ENCODE assay signal across 16 cellular contexts in genomic region chr12:45713108-45713507, GRCh38. TPM values are rescaled to one million over a fixed set of nuclear protein-coding genes. Genes with fewer than 3 reads are reported as not detected.
DNase-seq lines count a peak whose midpoint lies in the region; TF ChIP-seq lines count a peak whose summit lies in the region.
"Had no signal": no experiment of that assay in that cellular context is flagged by ENCODE, and none has a peak within 500 bp of the region (broad histone marks: within the 10 kb centered on the region; RNA-seq: fewer than 3 reads in every experiment).

No MANE protein-coding gene starts in this region.

- H3K4me1 ChIP-seq in GM23248 (ENCODE audit: insufficient read depth) (0 out of 2 replicates have a peak, but pooled peaks cover 3% of the 10 kb centered on the region), fibroblast of lung (ENCODE audit: control insufficient read depth, extremely low read depth, insufficient read depth, low read length) (no peaks in the 10 kb centered on the region)

- H3K4me2 ChIP-seq in GM23248 (ENCODE audit: unreplicated experiment): no peak overlapping the region
- H3K4me2 ChIP-seq in fibroblast of lung (ENCODE audit: extremely low read depth, insufficient read depth, low read length): no peak overlapping the region

- TF ChIP-seq CTCF in fibroblast of lung (conservative IDR thresholded peaks at IDR 0.05 in 1 of 2, IDR thresholded peaks at IDR 0.05 in 1 of 2; ENCODE audit: low read depth in 1 of 2, low read length in 2 of 2): no peak

- H4K20me1 ChIP-seq in GM23248 (ENCODE audit: insufficient read depth) (no peaks in the 10 kb centered on the region), fibroblast of lung (ENCODE audit: control insufficient read depth, extremely low read depth, insufficient read depth, low read length) (no peaks in the 10 kb centered on the region)

- H3K36me3 ChIP-seq in GM23248 (ENCODE audit: low read depth) (no peaks in the 10 kb centered on the region), fibroblast of lung (ENCODE audit: control insufficient read depth, insufficient read depth, low read length) (no peaks in the 10 kb centered on the region)

- no peaks in the 10 kb centered on the region for H3K79me2 ChIP-seq in GM23248 (ENCODE audit: insufficient read depth)
- no peaks in the 10 kb centered on the region for H3K79me2 ChIP-seq in fibroblast of lung (ENCODE audit: control insufficient read depth, insufficient read depth, low read length)

- H2AFZ ChIP-seq in GM23248 (no peak overlapping the region), fibroblast of lung (ENCODE audit: low read length) (no peak overlapping the region)

- H3K27me3 ChIP-seq in GM23248 (replicated peaks; ENCODE audit: insufficient read depth): no peaks in the 10 kb centered on the region
- H3K27me3 ChIP-seq in fibroblast of lung (ENCODE audit: control insufficient read depth, insufficient read depth, low read length): no peaks in the 10 kb centered on the region

- no peaks in the 10 kb centered on the region for H3K9me2 ChIP-seq in GM23248 (ENCODE audit: insufficient read depth)

- 69 to 74% methylated on average over 2 of the region's 2 CpGs for WGBS in GM23248 (ENCODE audit: low coverage in 1 of 2, low lambda C conversion rate in 2 of 2, missing lambda C conversion rate in 2 of 2), 2 experiments

- no peak overlapping the region for H3K27ac ChIP-seq in GM23248
- no peak overlapping the region for H3K27ac ChIP-seq in fibroblast of lung (ENCODE audit: insufficient read depth, low read length)

- H3K4me3 ChIP-seq in GM23248 (no peak overlapping the region), fibroblast of lung (replicated peaks in 1 of 4; ENCODE audit: control extremely low read depth in 1 of 4, insufficient read depth in 1 of 4, low read depth in 3 of 4, low read length in 4 of 4) (no peak overlapping the region)

- H3K9ac ChIP-seq in GM23248 (no peak overlapping the region), fibroblast of lung (ENCODE audit: insufficient read depth, low read length) (no peak overlapping the region)

- in situ Hi-C loops in GM23248 (cut with MboI): no loop called here

- no peaks in the 10 kb centered on the region for H3F3A ChIP-seq in GM23248 (ENCODE audit: insufficient read depth)

- DNase-seq in GM23248 (peak; percentile 11), RPMI7951 (ENCODE audit: low read depth) (peak; percentile 2), fibroblast of lung (ENCODE audit: low read depth in 2 of 2) (peak; percentile 24 to 60), myocyte (ENCODE audit: low read depth) (peak; percentile 13), KG1 (lab: John Stamatoyannopoulos, UW) (no peak), OCI-M1 (lab: John Stamatoyannopoulos, UW) (no peak), DMS114 treated with DMSO at 0.1 percent for 48 hours (lab: John Stamatoyannopoulos, UW; ENCODE audit: unreplicated experiment) (no peak)
- DNase-seq: CD4-positive, alpha-beta T cell; DND-41; GOT3; HFFc6; Kasumi-1; NCI-H1417 treated with DMSO at 0.1 percent for 48 hours; NCI-H2029; NCI-H510A treated with DMSO at 0.1 percent for 48 hours; SIG-M5 had no signal

- H3K9me3 ChIP-seq in GM23248 (ENCODE audit: low read depth) (no peaks in the 10 kb centered on the region), fibroblast of lung (ENCODE audit: control insufficient read depth, insufficient read depth, low read depth, low read length) (no peaks in the 10 kb centered on the region)

RNA-seq across cellular contexts. Expression of gene ARID2, which starts 16.4 kb away (rescaled TPM):
- 11.6 and 12.1 TPM in 2 replicates for total RNA-seq in GM23248 (2014; rRNA removed; shearing (Covaris generic))
- polyA plus RNA-seq in GM23248 (2016; fragmentation: Nextera tagmentation; extraction: Ambion mirVana) (9.0 and 11.7 TPM in 2 replicates), fibroblast of lung (14.0 and 14.5 TPM in 2 replicates)
- total RNA-seq in RPMI7951 (2014; rRNA removed; shearing (Covaris generic)): 11.7 and 16.7 TPM in 2 replicates
- total RNA-seq in fibroblast of lung (13.4 and 15.7 TPM in 2 replicates), myocyte (15.8 and 17.8 TPM in 2 replicates)
- 5.0 and 6.2 TPM in 2 replicates for polyA plus RNA-seq in fibroblast of lung (2012)
- polyA minus RNA-seq in fibroblast of lung (ENCODE audit: low replicate concordance): 10.8 and 11.0 TPM in 2 replicates
- 5.9 TPM for polyA plus RNA-seq in myocyte (2012)

Comparison
In these comparisons a context has a peak if more than half of its experiments do, and no peak if none do; other contexts are left out.
1. DNase-seq: peak in GM23248 (single experiment), RPMI7951 (single experiment), fibroblast of lung (2 of 2) and myocyte (single experiment); none in KG1 (single experiment), OCI-M1 (single experiment) and DMS114 treated with DMSO at 0.1 percent for 48 hours (single experiment).